ENCODE assay signal across 2 cellular contexts in the genomic region with DNA sequence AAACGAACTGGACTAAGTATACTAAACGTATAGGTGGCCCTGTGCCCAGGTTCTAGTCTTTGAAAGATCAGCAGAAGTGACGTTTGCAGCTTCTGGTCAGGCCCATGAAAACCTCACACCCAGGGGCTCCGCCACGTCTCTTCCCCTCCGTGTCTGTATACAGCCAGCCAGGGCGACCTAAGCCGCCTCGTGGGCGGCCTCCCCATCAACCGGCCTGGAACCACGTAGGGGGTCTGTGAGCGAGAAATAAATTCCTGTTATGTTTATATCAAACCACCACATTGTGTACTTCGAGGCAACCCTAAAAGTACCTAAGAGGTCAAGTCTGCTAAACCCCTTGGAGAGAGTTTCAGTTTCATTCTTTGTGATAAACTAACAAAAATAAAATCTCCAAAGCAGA.
TF ChIP-seq lines count a peak whose summit lies in the region.

No MANE protein-coding gene starts in this region.

TF ChIP-seq in liver, 16 proteins besides CTCF, POLR2A, EP300 and RAD21:
- peak; percentile 77 for TF ChIP-seq NR2F2 (IDR thresholded peaks at IDR 0.05)
- no peak for TF ChIP-seq SP1 (IDR thresholded peaks at IDR 0.05)

TF ChIP-seq in HepG2, 621 proteins besides CTCF, POLR2A, EP300 and RAD21:
- TF ChIP-seq, protein P1, sequence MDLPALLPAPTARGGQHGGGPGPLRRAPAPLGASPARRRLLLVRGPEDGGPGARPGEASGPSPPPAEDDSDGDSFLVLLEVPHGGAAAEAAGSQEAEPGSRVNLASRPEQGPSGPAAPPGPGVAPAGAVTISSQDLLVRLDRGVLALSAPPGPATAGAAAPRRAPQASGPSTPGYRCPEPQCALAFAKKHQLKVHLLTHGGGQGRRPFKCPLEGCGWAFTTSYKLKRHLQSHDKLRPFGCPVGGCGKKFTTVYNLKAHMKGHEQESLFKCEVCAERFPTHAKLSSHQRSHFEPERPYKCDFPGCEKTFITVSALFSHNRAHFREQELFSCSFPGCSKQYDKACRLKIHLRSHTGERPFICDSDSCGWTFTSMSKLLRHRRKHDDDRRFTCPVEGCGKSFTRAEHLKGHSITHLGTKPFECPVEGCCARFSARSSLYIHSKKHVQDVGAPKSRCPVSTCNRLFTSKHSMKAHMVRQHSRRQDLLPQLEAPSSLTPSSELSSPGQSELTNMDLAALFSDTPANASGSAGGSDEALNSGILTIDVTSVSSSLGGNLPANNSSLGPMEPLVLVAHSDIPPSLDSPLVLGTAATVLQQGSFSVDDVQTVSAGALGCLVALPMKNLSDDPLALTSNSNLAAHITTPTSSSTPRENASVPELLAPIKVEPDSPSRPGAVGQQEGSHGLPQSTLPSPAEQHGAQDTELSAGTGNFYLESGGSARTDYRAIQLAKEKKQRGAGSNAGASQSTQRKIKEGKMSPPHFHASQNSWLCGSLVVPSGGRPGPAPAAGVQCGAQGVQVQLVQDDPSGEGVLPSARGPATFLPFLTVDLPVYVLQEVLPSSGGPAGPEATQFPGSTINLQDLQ (CRISPR knock-in tag; IDR thresholded peaks at IDR 0.05): no peak
- no peak for TF ChIP-seq ZNF3 (CRISPR knock-in tag; IDR thresholded peaks at IDR 0.05)
- no peak for TF ChIP-seq CC2D1A (CRISPR knock-in tag; IDR thresholded peaks at IDR 0.05)
- TF ChIP-seq, protein P2, sequence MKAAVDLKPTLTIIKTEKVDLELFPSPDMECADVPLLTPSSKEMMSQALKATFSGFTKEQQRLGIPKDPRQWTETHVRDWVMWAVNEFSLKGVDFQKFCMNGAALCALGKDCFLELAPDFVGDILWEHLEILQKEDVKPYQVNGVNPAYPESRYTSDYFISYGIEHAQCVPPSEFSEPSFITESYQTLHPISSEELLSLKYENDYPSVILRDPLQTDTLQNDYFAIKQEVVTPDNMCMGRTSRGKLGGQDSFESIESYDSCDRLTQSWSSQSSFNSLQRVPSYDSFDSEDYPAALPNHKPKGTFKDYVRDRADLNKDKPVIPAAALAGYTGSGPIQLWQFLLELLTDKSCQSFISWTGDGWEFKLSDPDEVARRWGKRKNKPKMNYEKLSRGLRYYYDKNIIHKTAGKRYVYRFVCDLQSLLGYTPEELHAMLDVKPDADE (CRISPR knock-in tag; IDR thresholded peaks at IDR 0.05): no peak
- no peak for TF ChIP-seq RFXAP (CRISPR knock-in tag; IDR thresholded peaks at IDR 0.05; ENCODE audit: borderline replicate concordance)
- no peak for TF ChIP-seq SPEN (CRISPR knock-in tag; IDR thresholded peaks at IDR 0.05; ENCODE audit: low read depth)
- TF ChIP-seq, protein P3, sequence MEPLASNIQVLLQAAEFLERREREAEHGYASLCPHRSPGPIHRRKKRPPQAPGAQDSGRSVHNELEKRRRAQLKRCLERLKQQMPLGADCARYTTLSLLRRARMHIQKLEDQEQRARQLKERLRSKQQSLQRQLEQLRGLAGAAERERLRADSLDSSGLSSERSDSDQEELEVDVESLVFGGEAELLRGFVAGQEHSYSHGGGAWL (CRISPR knock-in tag; IDR thresholded peaks at IDR 0.05): no peak
- TF ChIP-seq REPIN1 (CRISPR knock-in tag; IDR thresholded peaks at IDR 0.05; ENCODE audit: borderline replicate concordance, low read depth): no peak
- TF ChIP-seq ZNF891 (CRISPR knock-in tag; IDR thresholded peaks at IDR 0.05): no peak
- TF ChIP-seq ZNF552 (CRISPR knock-in tag; IDR thresholded peaks at IDR 0.05; ENCODE audit: borderline replicate concordance): no peak
- TF ChIP-seq ZNF17 (CRISPR knock-in tag; IDR thresholded peaks at IDR 0.05): no peak
TF ChIP-seq in HepG2: peak in this region for 0.
